Comparison of ENCODE assay signal across 8 cellular contexts in the genomic region with DNA sequence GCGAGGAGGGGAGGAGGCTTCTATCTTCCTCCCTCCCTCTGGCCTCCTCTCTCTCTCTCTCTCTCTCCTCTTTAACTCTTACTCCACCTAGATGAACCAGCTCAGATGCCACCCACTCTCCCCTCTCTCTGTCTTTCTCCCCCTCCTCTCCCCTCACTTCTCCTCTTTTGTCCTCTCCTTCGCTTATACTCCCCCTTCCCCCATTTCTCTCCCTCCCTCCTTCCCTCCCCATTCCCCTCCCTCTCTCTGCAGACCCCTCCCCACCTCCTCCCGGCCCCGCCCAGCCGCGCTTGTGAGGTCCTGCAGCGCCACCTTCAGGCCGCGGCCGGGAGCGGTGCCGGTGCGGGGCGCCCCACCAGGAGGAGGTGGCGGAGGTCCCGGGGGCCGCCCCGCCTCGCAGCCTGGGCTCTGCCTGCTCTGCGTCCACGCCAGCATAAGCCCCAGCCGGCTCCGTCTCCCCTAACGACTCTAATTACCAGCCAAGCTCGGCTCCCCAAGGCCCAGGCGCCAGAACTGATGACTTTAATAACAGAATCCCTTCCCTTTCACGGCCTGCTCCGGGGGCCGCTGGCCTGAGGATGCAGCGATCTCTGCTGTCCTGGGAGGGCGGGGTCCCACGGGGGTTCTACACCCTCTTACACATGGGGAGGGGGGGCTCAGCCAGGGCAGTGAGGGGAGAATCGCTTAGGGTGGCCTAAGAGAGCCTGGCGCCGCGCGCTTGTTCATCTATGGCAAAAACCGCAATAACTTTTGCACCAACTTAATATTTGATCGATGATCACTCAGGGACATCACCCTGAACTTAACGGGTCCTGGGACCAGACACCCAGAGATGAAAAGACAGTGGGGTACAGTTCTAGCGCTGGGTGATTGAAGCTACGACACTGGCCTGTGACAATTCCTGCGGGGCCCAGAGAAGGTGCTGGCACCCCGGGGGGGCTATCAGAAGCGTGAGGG.
DNase-seq lines count a peak whose midpoint lies in the region; TF ChIP-seq lines count a peak whose summit lies in the region.

No MANE protein-coding gene starts in this region.

- H3K27me3 Mint-ChIP-seq in nephron (ENCODE audit: low read depth), result peaks cover 22% of the 10 kb centered on the region

- H3K27ac Mint-ChIP-seq in nephron, result peak overlapping the region in 2 of 3 experiments; percentile 82 to 96

- no peak overlapping the region for H2AFZ ChIP-seq in SU-DHL-6 (ENCODE audit: low read depth, low read length, severe bottlenecking)

- no peaks in the 10 kb centered on the region for H4K20me1 ChIP-seq in SU-DHL-6 (ENCODE audit: low read depth, low read length)

- no peaks in the 10 kb centered on the region for H3F3A ChIP-seq in SU-DHL-6 (ENCODE audit: insufficient read depth)

- no peaks in the 10 kb centered on the region for H3K27me3 ChIP-seq in SU-DHL-6 (ENCODE audit: low read length)

- no peak overlapping the region for H3K27ac ChIP-seq in SU-DHL-6 (ENCODE audit: low read depth, low read length)

- no peak overlapping the region for H3K9ac ChIP-seq in SU-DHL-6 (ENCODE audit: low read length)

- peaks cover 4% of the 10 kb centered on the region; the same call in 1 of the 2 replicates for H3K9me3 ChIP-seq in SU-DHL-6 (ENCODE audit: insufficient read depth, low read length)

- no peak overlapping the region for H3K4me2 ChIP-seq in SU-DHL-6 (ENCODE audit: low read depth, low read length, poor library complexity, severe bottlenecking)

- H3K4me3 Mint-ChIP-seq in nephron, result peak overlapping the region in 1 of 3 experiments; percentile 18

- H3K79me2 ChIP-seq in SU-DHL-6 (ENCODE audit: insufficient read depth, low read length), result no peaks in the 10 kb centered on the region

- no peaks in the 10 kb centered on the region for H3K36me3 Mint-ChIP-seq in nephron (ENCODE audit: low read depth)

- no peak overlapping the region for H3K4me3 ChIP-seq in SU-DHL-6 (ENCODE audit: insufficient read depth, low read length, poor library complexity, severe bottlenecking)

- no peaks in the 10 kb centered on the region for H3K9me3 Mint-ChIP-seq in nephron

- TF ChIP-seq POLR2A in erythroblast (IDR thresholded peaks at IDR 0.05; ENCODE audit: low read length), result no peak

- peaks cover 52% of the 10 kb centered on the region for H3K4me1 Mint-ChIP-seq in nephron

- DNase-seq in activated effector memory CD4-positive, alpha-beta T cell treated with anti-CD3 and anti-CD28 coated beads, Interleukin-2, amount 50 U/mL, for 16 hours, result peak; percentile 68
- no peak for DNase-seq in activated effector memory CD4-positive, alpha-beta T cell treated with Interleukin-2 at 50 U/mL for 16 hours
- peak; percentile 37 to 53 for DNase-seq in erythroblast (lab: John Stamatoyannopoulos, UW)
- no peak for DNase-seq in amniotic stem cell (lab: John Stamatoyannopoulos, UW)
- DNase-seq in 8988T, result no peak
- DNase-seq in pons (ENCODE audit: low spot score), result no peak

- H3K36me3 ChIP-seq in SU-DHL-6 (ENCODE audit: low read length), result no peaks in the 10 kb centered on the region

- TF ChIP-seq CTCF in SU-DHL-6 (IDR thresholded peaks at IDR 0.05; ENCODE audit: insufficient read depth, low read length, poor library complexity, severe bottlenecking) (peak; percentile 31), nephron (IDR thresholded peaks at IDR 0.05; ENCODE audit: unreplicated experiment in 3 of 3) (peak; percentile 75 to 79 (median 75))

- no peaks in the 10 kb centered on the region for H3K9me2 ChIP-seq in SU-DHL-6 (replicated peaks; ENCODE audit: insufficient read depth, low read length)

Comparison
In these comparisons a context has a peak if more than half of its experiments do, and no peak if none do; other contexts are left out.
1. DNase-seq: peak in activated effector memory CD4-positive, alpha-beta T cell treated with anti-CD3 and anti-CD28 coated beads, Interleukin-2, amount 50 U/mL, for 16 hours (single experiment) and erythroblast (2 of 2); none in activated effector memory CD4-positive, alpha-beta T cell treated with Interleukin-2 at 50 U/mL for 16 hours (single experiment), amniotic stem cell (single experiment), 8988T (single experiment) and pons (single experiment).